20 cellular contexts compared by ENCODE assay signal in the genomic region with DNA sequence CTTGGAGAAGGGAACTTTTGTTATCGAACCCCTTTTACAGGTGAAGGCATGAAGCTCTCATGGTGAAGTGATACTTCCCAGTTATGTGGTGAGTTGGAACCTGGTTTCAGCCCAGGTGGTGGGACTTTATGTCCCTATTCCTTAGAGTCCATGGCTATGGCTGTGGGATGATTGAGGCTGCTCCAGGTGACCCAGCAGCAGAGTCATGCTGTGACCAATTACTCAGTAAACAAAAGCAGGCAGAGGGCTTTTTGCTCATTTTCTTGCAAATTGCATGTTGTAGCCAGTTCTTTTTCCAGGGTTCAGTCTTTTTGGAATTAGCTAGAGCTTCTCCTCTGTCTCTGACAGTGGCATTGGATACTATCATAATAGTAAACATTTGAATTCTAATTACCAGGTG.
A peak's percentile ranks its signal among the peaks of the same experiment; 100 is the strongest.
DNase-seq lines count a peak whose midpoint lies in the region; ATAC-seq, FAIRE-seq and TF ChIP-seq lines count a peak whose summit lies in the region.
"Had no signal": no experiment of that assay in that cellular context is flagged by ENCODE, and none has a peak within 500 bp of the region (broad histone marks: within the 10 kb centered on the region; RNA-seq: fewer than 3 reads in every experiment).

No MANE protein-coding gene starts in this region.

- no peak overlapping the region for H4K8ac ChIP-seq in H1 (ENCODE audit: extremely low read depth, insufficient read depth, low read length)

- H3K4me1 Mint-ChIP-seq in Caco-2 (ENCODE audit: low read depth, unreplicated experiment): no peaks in the 10 kb centered on the region
- H3K4me1 Mint-ChIP-seq in natural killer cell treated with Interleukin-12 subunit alpha and Interleukin-12 subunit beta and Interleukin-15 and Interleukin-18, amount 100 ng/mL, for 72 hours (ENCODE audit: low read depth in 2 of 2): no peaks in the 10 kb centered on the region
- H3K4me1 Mint-ChIP-seq: B cell had no signal

- no peak overlapping the region for H4K91ac ChIP-seq in H1 (replicated peaks; ENCODE audit: insufficient read length, low read length)

- no peak overlapping the region for H2BK5ac ChIP-seq in H1 (ENCODE audit: low read depth, low read length)

- intact Hi-C loops in Caco-2 (cut with micrococcal nuclease; ENCODE audit: unreplicated experiment): no loop called here
- intact Hi-C loops in left lung (cut with DNase I): no loop called here

- no peak overlapping the region for H2AFZ ChIP-seq in H1 (ENCODE audit: low read length)

- no peak overlapping the region for H3K14ac ChIP-seq in H1 (ENCODE audit: insufficient read length)

- no peak for TF ChIP-seq POLR2A in H1 (IDR thresholded peaks at IDR 0.05; ENCODE audit: control extremely low read depth in 1 of 2, low read depth in 2 of 2, low read length in 2 of 2)

- H3K23me2 ChIP-seq in H1 (ENCODE audit: low read depth, low read length): no peaks in the 10 kb centered on the region

- CTCF ChIA-PET in H1 (lab: Charles Lee; ENCODE audit: partially characterized antibody): interaction anchor here (0.5 to 1.5 kb wide), 3 partner anchors 26 to 254 kb away, joined by 3 to 5 read pairs (median 3); no protein-coding TSS in a partner anchor
- CTCF ChIA-PET in Caco-2 (lab: Charles Lee): no interaction called here

- H3K9ac ChIP-seq in H1 (replicated peaks in 1 of 4; ENCODE audit: extremely low read depth in 1 of 4, low read depth in 3 of 4, low read length in 3 of 4): no peak overlapping the region

- no peak overlapping the region for H3K56ac ChIP-seq in H1 (replicated peaks; ENCODE audit: insufficient read length, low read depth, low read length)

- no peak overlapping the region for H3K4ac ChIP-seq in H1 (replicated peaks; ENCODE audit: insufficient read length, low read depth, low read length)

- ATAC-seq in natural killer cell treated with Interleukin-12 subunit alpha and Interleukin-12 subunit beta and Interleukin-15 and Interleukin-18, amount 100 ng/mL, for 72 hours: no peak
- ATAC-seq in left lung: no peak

- FAIRE-seq in H1 (lab: Jason Lieb, UNC): no peak
- FAIRE-seq: A204.1, D721Med, G401.6, GM12891 had no signal

- POLR2A ChIA-PET in H1 (lab: Charles Lee; ENCODE audit: partially characterized antibody): no interaction called here
- POLR2A ChIA-PET in Caco-2 (lab: Charles Lee): no interaction called here

- BruUV-seq in Caco-2 (replicated peaks; lab: Mats Ljungman, UMichigan): no TSS peak

- no peak overlapping the region for H2BK12ac ChIP-seq in H1 (ENCODE audit: low read depth, low read length)

- no peak overlapping the region for H3K23ac ChIP-seq in H1 (ENCODE audit: insufficient read length)

- H3K4me2 ChIP-seq in H1 (ENCODE audit: insufficient read depth in 1 of 2, low read depth in 2 of 2, low read length in 2 of 2): peak overlapping the region in 1 of 2 experiments; percentile 32; a peak in 1 of 4 replicates

- H3K4me3 ChIP-seq in H1 (ENCODE audit: extremely low read depth in 1 of 4, insufficient read depth in 2 of 4, low read depth in 3 of 4, low read length in 4 of 4) (no peak overlapping the region; a peak in 1 of 8 replicates), Caco-2 (ENCODE audit: low read depth, low read length) (no peak overlapping the region), left lung (no peak overlapping the region)
- H3K4me3 ChIP-seq: HAP-1 had no signal

- H3K9me3 Mint-ChIP-seq in Caco-2 (ENCODE audit: unreplicated experiment): no peaks in the 10 kb centered on the region
- H3K9me3 Mint-ChIP-seq in natural killer cell treated with Interleukin-12 subunit alpha and Interleukin-12 subunit beta and Interleukin-15 and Interleukin-18, amount 100 ng/mL, for 72 hours: peaks cover 7% of the 10 kb centered on the region

- H3K79me1 ChIP-seq in H1 (ENCODE audit: low read depth, low read length): no peaks in the 10 kb centered on the region

- no peak overlapping the region for H3K27ac Mint-ChIP-seq in Caco-2 (ENCODE audit: unreplicated experiment)
- H3K27ac Mint-ChIP-seq in natural killer cell treated with Interleukin-12 subunit alpha and Interleukin-12 subunit beta and Interleukin-15 and Interleukin-18, amount 100 ng/mL, for 72 hours: no peak overlapping the region
- H3K27ac Mint-ChIP-seq: B cell; CD4-positive, alpha-beta T cell had no signal

- DNase-seq in COR-L47 (lab: John Stamatoyannopoulos, UW): peak; percentile 37
- DNase-seq in NCI-H146 (lab: John Stamatoyannopoulos, UW): peak; percentile 88
- DNase-seq in NCI-H748 (lab: John Stamatoyannopoulos, UW; ENCODE audit: unreplicated experiment): peak; percentile 76
- no peak for DNase-seq in H1 (ENCODE audit: low read depth in 1 of 2, low spot score in 2 of 2)
- no peak for DNase-seq in Caco-2
- no peak for DNase-seq in natural killer cell treated with Interleukin-12 subunit alpha and Interleukin-12 subunit beta and Interleukin-15 and Interleukin-18, amount 100 ng/mL, for 72 hours (ENCODE audit: low spot score)
- no peak for DNase-seq in left lung
- DNase-seq in germinal center (ENCODE audit: low spot score): no peak
- DNase-seq: C1 segment of cervical spinal cord; CD4-positive, alpha-beta T cell; DMS153; DMS79 treated with DMSO at 0.1 percent for 48 hours; EL; GOT3 had no signal

- H2AK5ac ChIP-seq in H1 (ENCODE audit: low read depth, low read length): no peak overlapping the region

- H2BK15ac ChIP-seq in H1 (ENCODE audit: low read length): no peak overlapping the region

- H3K27me3 ChIP-seq in H1 (replicated peaks in 1 of 4; ENCODE audit: control insufficient read depth in 3 of 4, extremely low read depth in 1 of 4, insufficient read depth in 3 of 4, low read length in 3 of 4) (no peaks in the 10 kb centered on the region), Caco-2 (replicated peaks; ENCODE audit: control insufficient read depth, insufficient read depth, low read length) (peaks cover 2% of the 10 kb centered on the region; the same call in 1 of the 2 replicates), left lung (no peaks in the 10 kb centered on the region)

- TF ChIP-seq EP300 in H1 (IDR thresholded peaks at IDR 0.05; ENCODE audit: borderline replicate concordance in 1 of 2, low read depth in 2 of 2, low read length in 2 of 2): no peak

- no peak overlapping the region for H3K18ac ChIP-seq in H1 (ENCODE audit: extremely low read depth, low read length)

- TF ChIP-seq RAD21 in H1 (IDR thresholded peaks at IDR 0.05 in 1 of 2, conservative IDR thresholded peaks at IDR 0.05 in 1 of 2; ENCODE audit: low read depth in 2 of 2, low read length in 2 of 2): no peak

- no peaks in the 10 kb centered on the region for H3K36me3 Mint-ChIP-seq in Caco-2 (ENCODE audit: insufficient read depth, unreplicated experiment)
- H3K36me3 Mint-ChIP-seq in natural killer cell treated with Interleukin-12 subunit alpha and Interleukin-12 subunit beta and Interleukin-15 and Interleukin-18, amount 100 ng/mL, for 72 hours: no peaks in the 10 kb centered on the region

- no peak for TF ChIP-seq CTCF in H1 (IDR thresholded peaks at IDR 0.05; ENCODE audit: control extremely low read depth in 1 of 3, insufficient read depth in 1 of 3, low read depth in 1 of 3, low read length in 3 of 3)
- TF ChIP-seq CTCF in Caco-2 (IDR thresholded peaks at IDR 0.05; ENCODE audit: insufficient read depth in 1 of 2, low read depth in 1 of 2, low read length in 1 of 2, severe bottlenecking in 1 of 2, unreplicated experiment in 1 of 2): no peak
- TF ChIP-seq CTCF in left lung (IDR thresholded peaks at IDR 0.05): no peak

- H3K27ac ChIP-seq in H1 (ENCODE audit: low read depth, low read length) (no peak overlapping the region), left lung (no peak overlapping the region)

- H3K4me1 ChIP-seq in H1 (replicated peaks in 1 of 4; ENCODE audit: control insufficient read depth in 3 of 4, insufficient read depth in 4 of 4, low read length in 3 of 4): peaks cover 4 to 9% (median 6%) of the 10 kb centered on the region in 4 experiments; a peak in 5 of 7 replicates
- H3K4me1 ChIP-seq in Caco-2: no peaks in the 10 kb centered on the region
- H3K4me1 ChIP-seq in left lung: no peaks in the 10 kb centered on the region
- H3K4me1 ChIP-seq: HAP-1 had no signal

- 93% methylated on average over 1 of the region's 1 CpG; no CpG with 5 or more reads in 1 of the 2 experiments for WGBS in H1 (ENCODE audit: extremely low coverage in 1 of 2, insufficient coverage in 1 of 2, insufficient read length in 1 of 2, insufficient replicate concordance in 2 of 2, low coverage in 1 of 2, low lambda C conversion rate in 2 of 2, missing lambda C conversion rate in 1 of 2), 2 experiments

- peaks cover 11% of the 10 kb centered on the region for H3K27me3 Mint-ChIP-seq in Caco-2 (ENCODE audit: insufficient read depth, unreplicated experiment)
- H3K27me3 Mint-ChIP-seq in natural killer cell treated with Interleukin-12 subunit alpha and Interleukin-12 subunit beta and Interleukin-15 and Interleukin-18, amount 100 ng/mL, for 72 hours: peaks cover 0 to 8% of the 10 kb centered on the region in 2 donors
- H3K27me3 Mint-ChIP-seq: B cell; CD4-positive, alpha-beta T cell had no signal

- H2BK20ac ChIP-seq in H1 (ENCODE audit: low read length): 0 out of 2 replicates have a peak overlapping the region, but pooled peaks have one; percentile 63

- no peak overlapping the region for H3K4me3 Mint-ChIP-seq in Caco-2 (ENCODE audit: unreplicated experiment)
- H3K4me3 Mint-ChIP-seq in natural killer cell treated with Interleukin-12 subunit alpha and Interleukin-12 subunit beta and Interleukin-15 and Interleukin-18, amount 100 ng/mL, for 72 hours: no peak overlapping the region
- H3K4me3 Mint-ChIP-seq: B cell; CD4-positive, alpha-beta T cell had no signal

- no peak overlapping the region for H2BK120ac ChIP-seq in H1 (replicated peaks; ENCODE audit: low read depth, low read length)

- peaks cover 0 to 1% of the 10 kb centered on the region in 2 experiments for H4K20me1 ChIP-seq in H1 (replicated peaks in 1 of 2; ENCODE audit: control insufficient read depth in 1 of 2, insufficient read depth in 2 of 2, low read length in 2 of 2)

- H3K36me3 ChIP-seq in H1 (ENCODE audit: control insufficient read depth in 2 of 4, insufficient read depth in 4 of 4, low read length in 3 of 4) (no peaks in the 10 kb centered on the region), Caco-2 (ENCODE audit: control insufficient read depth, insufficient read depth, low read length) (no peaks in the 10 kb centered on the region), left lung (no peaks in the 10 kb centered on the region)
- H3K36me3 ChIP-seq: HAP-1 had no signal

- H4K5ac ChIP-seq in H1 (ENCODE audit: insufficient read length, low read depth, low read length): no peak overlapping the region

- H3K9me3 ChIP-seq in H1 (ENCODE audit: insufficient read depth in 2 of 2, low read depth in 1 of 2, low read length in 1 of 2) (no peaks in the 10 kb centered on the region), Caco-2 (no peaks in the 10 kb centered on the region), left lung (no peaks in the 10 kb centered on the region)
- H3K9me3 ChIP-seq: HAP-1 had no signal

- no peaks in the 10 kb centered on the region for H3K79me2 ChIP-seq in H1 (ENCODE audit: control insufficient read depth in 1 of 2, insufficient read depth in 2 of 2, low read length in 2 of 2)

TF ChIP-seq in H1, 55 proteins besides CTCF, POLR2A, EP300 and RAD21 (continues in another document):
- TF ChIP-seq, protein P1, sequence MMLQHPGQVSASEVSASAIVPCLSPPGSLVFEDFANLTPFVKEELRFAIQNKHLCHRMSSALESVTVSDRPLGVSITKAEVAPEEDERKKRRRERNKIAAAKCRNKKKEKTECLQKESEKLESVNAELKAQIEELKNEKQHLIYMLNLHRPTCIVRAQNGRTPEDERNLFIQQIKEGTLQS (IDR thresholded peaks at IDR 0.05; ENCODE audit: insufficient read depth, low read depth, low read length): no peak

Comparison
In these comparisons a context has a peak if more than half of its experiments do, and no peak if none do; other contexts are left out.
1. DNase-seq: peak in COR-L47 (single experiment), NCI-H146 (single experiment) and NCI-H748 (single experiment); none in H1 (0 of 2), Caco-2 (0 of 2), natural killer cell treated with Interleukin-12 subunit alpha and Interleukin-12 subunit beta and Interleukin-15 and Interleukin-18, amount 100 ng/mL, for 72 hours (single experiment), left lung (0 of 2) and germinal center (single experiment).